Comparison of ENCODE assay signal across 19 cellular contexts in the genomic region with DNA sequence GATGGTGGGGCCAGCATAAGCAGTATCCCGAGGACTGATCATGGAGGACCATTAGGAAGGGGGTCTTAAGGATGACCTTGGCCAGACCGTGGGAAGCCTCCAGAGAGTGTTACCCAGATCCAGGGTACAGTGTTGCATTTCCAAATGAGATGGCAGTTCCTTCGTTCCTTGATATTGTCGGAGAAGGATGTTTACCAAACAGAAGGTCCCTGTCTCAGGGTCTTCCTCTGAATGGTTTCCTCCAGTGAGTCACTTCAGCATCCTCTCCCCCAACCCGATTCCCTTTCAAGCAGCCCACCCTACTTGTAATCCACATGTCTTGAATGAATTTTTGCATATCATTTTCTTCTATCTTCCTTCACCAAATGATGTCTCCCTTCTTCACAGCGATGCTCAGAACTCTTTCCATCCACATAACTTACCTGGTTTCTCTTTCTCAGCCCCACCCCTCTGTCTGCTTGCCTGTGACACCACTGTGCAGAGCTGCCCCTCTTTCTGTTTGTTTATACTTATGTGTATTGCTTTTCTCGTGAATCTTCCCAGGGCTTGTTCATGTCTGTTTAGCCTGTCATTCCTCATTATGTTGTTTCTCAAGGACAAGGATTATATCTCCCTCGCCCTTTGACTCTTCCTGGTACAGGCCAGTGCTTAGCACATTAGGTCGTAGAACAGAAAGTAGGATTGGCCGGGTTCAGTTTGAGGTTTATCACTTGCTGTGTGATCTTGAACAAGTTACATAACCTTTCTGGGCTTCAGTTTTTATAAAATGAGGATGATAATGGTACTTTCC. TPM values are rescaled to one million over a fixed set of nuclear protein-coding genes. Genes with fewer than 3 reads are reported as not detected.
A peak's percentile ranks its signal among the peaks of the same experiment; 100 is the strongest.
DNase-seq lines count a peak whose midpoint lies in the region; ATAC-seq and TF ChIP-seq lines count a peak whose summit lies in the region.
"Had no signal": no experiment of that assay in that cellular context is flagged by ENCODE, and none has a peak within 500 bp of the region (broad histone marks: within the 10 kb centered on the region; RNA-seq: fewer than 3 reads in every experiment).

No MANE protein-coding gene starts in this region.

- peak overlapping the region; percentile 81 for H3K4me2 ChIP-seq in KMS-11

- no peaks in the 10 kb centered on the region for H3K27me3 ChIP-seq in CD8-positive, alpha-beta T cell (ENCODE audit: insufficient read depth, low read length)
- H3K27me3 ChIP-seq in KMS-11 (ENCODE audit: insufficient read depth, low read depth) (no peaks in the 10 kb centered on the region), Caco-2 (replicated peaks; ENCODE audit: control insufficient read depth, insufficient read depth, low read length) (no peaks in the 10 kb centered on the region)

- no peak for DNase-seq in CD8-positive, alpha-beta T cell
- DNase-seq in endothelial cell (ENCODE audit: low spot score) (no peak), mucosa of descending colon (no peak), Caco-2 (no peak), RKO (ENCODE audit: low spot score) (no peak)
- DNase-seq: activated CD4-positive, alpha-beta memory T cell treated with anti-CD3 and anti-CD28 coated beads for 36 hours; AML-193; amniotic stem cell; central memory CD4-positive, alpha-beta T cell; effector memory CD4-positive, alpha-beta T cell; hypothalamus; NCI-H1417; NCI-H774; stimulated activated CD4-positive, alpha-beta T cell treated with anti-CD3 and anti-CD28 coated beads, Interleukin-4, amount 100 ng/mL, for 4 hours; stimulated activated CD8-positive, alpha-beta memory T cell treated with anti-CD3 and anti-CD28 coated beads, Interleukin-4, amount 100 ng/mL, for 48 hours had no signal

- H3K4me1 Mint-ChIP-seq in CD8-positive, alpha-beta T cell (ENCODE audit: low read depth) = peaks cover 54% of the 10 kb centered on the region
- peaks cover 30% of the 10 kb centered on the region for H3K4me1 Mint-ChIP-seq in endothelial cell (ENCODE audit: unreplicated experiment)
- H3K4me1 Mint-ChIP-seq in Caco-2 (ENCODE audit: low read depth, unreplicated experiment) = peaks cover 15% of the 10 kb centered on the region

- TF ChIP-seq CTCF in CD8-positive, alpha-beta T cell (IDR thresholded peaks at IDR 0.05) = no peak
- TF ChIP-seq CTCF in KMS-11 (conservative IDR thresholded peaks at IDR 0.05; ENCODE audit: low read depth, low read length) (no peak), endothelial cell (IDR thresholded peaks at IDR 0.05; ENCODE audit: unreplicated experiment) (no peak), mucosa of descending colon (IDR thresholded peaks at IDR 0.05) (no peak), Caco-2 (IDR thresholded peaks at IDR 0.05; ENCODE audit: insufficient read depth in 1 of 2, low read depth in 1 of 2, low read length in 1 of 2, severe bottlenecking in 1 of 2, unreplicated experiment in 1 of 2) (no peak)

- H3K79me2 ChIP-seq in KMS-11 (ENCODE audit: insufficient read depth, low read depth) = peaks cover 73% of the 10 kb centered on the region

- no peak overlapping the region for H3K4me3 ChIP-seq in CD8-positive, alpha-beta T cell (ENCODE audit: low read depth, low read length)
- H3K4me3 ChIP-seq in KMS-11 (IDR thresholded peaks at IDR 0.05; ENCODE audit: insufficient read depth, low read depth, low read length) (no peak overlapping the region), mucosa of descending colon (no peak overlapping the region), Caco-2 (ENCODE audit: low read depth, low read length) (no peak overlapping the region)

- no peak overlapping the region for H3K27ac ChIP-seq in CD8-positive, alpha-beta T cell (ENCODE audit: low read depth, low read length)
- peak overlapping the region; percentile 84 for H3K27ac ChIP-seq in KMS-11

- H3K36me3 ChIP-seq in CD8-positive, alpha-beta T cell (ENCODE audit: insufficient read depth, low read length) = peaks cover 32% of the 10 kb centered on the region
- H3K36me3 ChIP-seq in KMS-11 (ENCODE audit: insufficient read depth) (peaks cover 12% of the 10 kb centered on the region; the same call in 1 of the 2 replicates), mucosa of descending colon (ENCODE audit: low read depth) (peaks cover 6% of the 10 kb centered on the region), Caco-2 (ENCODE audit: control insufficient read depth, insufficient read depth, low read length) (peaks cover 7% of the 10 kb centered on the region)

- peaks cover 24% of the 10 kb centered on the region for H3K4me1 ChIP-seq in CD8-positive, alpha-beta T cell (ENCODE audit: insufficient read depth, low read length)
- H3K4me1 ChIP-seq in KMS-11 (ENCODE audit: low read depth, poor library complexity, severe bottlenecking) (peaks cover 96% of the 10 kb centered on the region), mucosa of descending colon (ENCODE audit: low read depth) (peaks cover 18% of the 10 kb centered on the region), Caco-2 (peaks cover 18% of the 10 kb centered on the region)

- H3K9ac ChIP-seq in KMS-11 = no peak overlapping the region

- no peaks in the 10 kb centered on the region for H3K9me3 Mint-ChIP-seq in CD8-positive, alpha-beta T cell
- no peaks in the 10 kb centered on the region for H3K9me3 Mint-ChIP-seq in endothelial cell (ENCODE audit: unreplicated experiment)
- no peaks in the 10 kb centered on the region for H3K9me3 Mint-ChIP-seq in Caco-2 (ENCODE audit: unreplicated experiment)
- H3K9me3 Mint-ChIP-seq: activated CD4-positive, alpha-beta memory T cell treated with anti-CD3 and anti-CD28 coated beads for 36 hours had no signal

- H3K36me3 Mint-ChIP-seq in CD8-positive, alpha-beta T cell = peaks cover 50% of the 10 kb centered on the region
- H3K36me3 Mint-ChIP-seq in endothelial cell (ENCODE audit: low read depth, unreplicated experiment) (peaks cover 30% of the 10 kb centered on the region), Caco-2 (ENCODE audit: insufficient read depth, unreplicated experiment) (peaks cover 51% of the 10 kb centered on the region)

- H3K27ac Mint-ChIP-seq in CD8-positive, alpha-beta T cell = peak overlapping the region; percentile 47
- H3K27ac Mint-ChIP-seq in endothelial cell (ENCODE audit: unreplicated experiment) = peak overlapping the region; percentile 85
- H3K27ac Mint-ChIP-seq in Caco-2 (ENCODE audit: unreplicated experiment) = no peak overlapping the region
- H3K27ac Mint-ChIP-seq: activated CD4-positive, alpha-beta memory T cell treated with anti-CD3 and anti-CD28 coated beads for 36 hours had no signal

- H3K9me3 ChIP-seq in CD8-positive, alpha-beta T cell (ENCODE audit: low read length) = no peaks in the 10 kb centered on the region
- H3K9me3 ChIP-seq in mucosa of descending colon (no peaks in the 10 kb centered on the region), Caco-2 (no peaks in the 10 kb centered on the region)

- intact Hi-C loops in CD8-positive, alpha-beta T cell (cut with DNase I, micrococcal nuclease) = loop anchor here in 1 of 2 experiments (10.0 kb wide), 1 partner anchor 734 kb away; the partner anchor contains the start of gene KANSL1
- intact Hi-C loops in mucosa of descending colon (cut with DNase I, micrococcal nuclease) = no loop called here
- intact Hi-C loops in Caco-2 (cut with micrococcal nuclease; ENCODE audit: unreplicated experiment) = no loop called here

- CTCF ChIA-PET in CD8-positive, alpha-beta T cell (lab: Charles Lee) = no interaction called here
- CTCF ChIA-PET in Caco-2 (lab: Charles Lee) = no interaction called here

- H3K27me3 Mint-ChIP-seq in CD8-positive, alpha-beta T cell (ENCODE audit: low read depth) = no peaks in the 10 kb centered on the region
- H3K27me3 Mint-ChIP-seq in endothelial cell (ENCODE audit: unreplicated experiment) (peaks cover 5% of the 10 kb centered on the region), Caco-2 (ENCODE audit: insufficient read depth, unreplicated experiment) (no peaks in the 10 kb centered on the region)
- H3K27me3 Mint-ChIP-seq: activated CD4-positive, alpha-beta memory T cell treated with anti-CD3 and anti-CD28 coated beads for 36 hours had no signal

- H4K20me1 ChIP-seq in KMS-11 (ENCODE audit: insufficient read depth) = no peaks in the 10 kb centered on the region; the same call in 1 of the 2 replicates

- no peak overlapping the region for H3K4me3 Mint-ChIP-seq in CD8-positive, alpha-beta T cell
- peak overlapping the region; percentile 43 for H3K4me3 Mint-ChIP-seq in endothelial cell (ENCODE audit: unreplicated experiment)
- H3K4me3 Mint-ChIP-seq in Caco-2 (ENCODE audit: unreplicated experiment) = no peak overlapping the region
- H3K4me3 Mint-ChIP-seq: activated CD4-positive, alpha-beta memory T cell treated with anti-CD3 and anti-CD28 coated beads for 36 hours had no signal

- POLR2A ChIA-PET in CD8-positive, alpha-beta T cell (lab: Charles Lee) = no interaction called here
- POLR2A ChIA-PET in Caco-2 (lab: Charles Lee) = no interaction called here

- no TSS peak for BruUV-seq in Caco-2 (replicated peaks; lab: Mats Ljungman, UMichigan)

- H2AFZ ChIP-seq in KMS-11 (ENCODE audit: low read depth) = no peak overlapping the region

- ATAC-seq in CD8-positive, alpha-beta T cell = no peak
- ATAC-seq in mucosa of descending colon (peak; percentile 85), GM18867 (IDR thresholded peaks at IDR 0.05; ENCODE audit: unreplicated experiment) (no peak)

RNA-seq across cellular contexts. Expression of gene GOSR2, which starts 5.7 kb away (rescaled TPM):
- total RNA-seq in CD8-positive, alpha-beta T cell = 10 to 100 TPM; 45.5 to 47.3 TPM
- total RNA-seq in endothelial cell (ENCODE audit: unreplicated experiment) (51.2 TPM), mucosa of descending colon (10 to 100 TPM; 53.7 to 56.5 (median 55.0) TPM), Caco-2 (2022) (84.0 and 84.1 TPM in 2 replicates)

RNA-seq across cellular contexts. Expression of gene RPRML, which starts 50.4 kb away (rescaled TPM):
- total RNA-seq in CD8-positive, alpha-beta T cell = not detected
- total RNA-seq in endothelial cell (ENCODE audit: unreplicated experiment) = not detected
- total RNA-seq in mucosa of descending colon = under 1 TPM in 2 of 3 donors, not detected in 1; 0.26 to 0.44 TPM
- not detected in 2 replicates for total RNA-seq in Caco-2 (2022)
- total RNA-seq: activated CD4-positive, alpha-beta memory T cell treated with anti-CD3 and anti-CD28 coated beads for 36 hours; posterior vena cava; skeletal muscle tissue had no signal
